In genomic region chr1:235127774-235128452, GRCh38 we compare ENCODE assay signal across 8 cellular contexts. TPM values are rescaled to one million over a fixed set of nuclear protein-coding genes. Genes with fewer than 3 reads are reported as not detected.
DNase-seq lines count a peak whose midpoint lies in the region; ATAC-seq and TF ChIP-seq lines count a peak whose summit lies in the region.

No MANE protein-coding gene starts in this region.

- peak overlapping the region; percentile 98 for H3K4me3 Mint-ChIP-seq in activated CD4-positive, alpha-beta T cell treated with anti-CD3 and anti-CD28 coated beads, Interleukin-2, amount 10 ng/mL, durations not matched to agents 24 days and 14 days

- peaks cover 32% of the 10 kb centered on the region for H3K4me1 Mint-ChIP-seq in activated CD4-positive, alpha-beta T cell treated with anti-CD3 and anti-CD28 coated beads, Interleukin-2, amount 10 ng/mL, durations not matched to agents 24 days and 14 days

- intact Hi-C loops in activated CD4-positive, alpha-beta T cell treated with anti-CD3 and anti-CD28 coated beads, Interleukin-2, amount 10 ng/mL, durations not matched to agents 24 days and 14 days (cut with micrococcal nuclease) = loop anchor here (1.0 to 5.0 kb wide), 3 partner anchors 33 to 526 kb away; partner anchors contain the start of genes ARID4B, GGPS1 and RBM34

- H3K27ac Mint-ChIP-seq in activated CD4-positive, alpha-beta T cell treated with anti-CD3 and anti-CD28 coated beads, Interleukin-2, amount 10 ng/mL, durations not matched to agents 24 days and 14 days = peak overlapping the region; percentile 99

- H3K27me3 ChIP-seq in right atrium auricular region (no peaks in the 10 kb centered on the region), skeletal muscle satellite cell (ENCODE audit: control insufficient read depth, insufficient read depth, low read length) (no peaks in the 10 kb centered on the region)

- H3K36me3 Mint-ChIP-seq in activated CD4-positive, alpha-beta T cell treated with anti-CD3 and anti-CD28 coated beads, Interleukin-2, amount 10 ng/mL, durations not matched to agents 24 days and 14 days (ENCODE audit: low read depth) = peaks cover 58% of the 10 kb centered on the region

- H3K36me3 ChIP-seq in right atrium auricular region (peaks cover 15% of the 10 kb centered on the region), skeletal muscle satellite cell (ENCODE audit: insufficient read depth, low read length) (peaks cover 9% of the 10 kb centered on the region)

- no peaks in the 10 kb centered on the region for H3K9me3 Mint-ChIP-seq in activated CD4-positive, alpha-beta T cell treated with anti-CD3 and anti-CD28 coated beads, Interleukin-2, amount 10 ng/mL, durations not matched to agents 24 days and 14 days

- H3K9me3 ChIP-seq in right atrium auricular region (no peaks in the 10 kb centered on the region), skeletal muscle satellite cell (replicated peaks; ENCODE audit: low read length) (no peaks in the 10 kb centered on the region)

- peak overlapping the region; percentile 93 to 94 for H3K4me3 ChIP-seq in right atrium auricular region
- H3K4me3 ChIP-seq in skeletal muscle satellite cell (ENCODE audit: low read length) = peak overlapping the region; percentile 95

- H3K4me1 ChIP-seq in right atrium auricular region = peaks cover 0 to 30% of the 10 kb centered on the region in 2 donors
- peaks cover 5% of the 10 kb centered on the region for H3K4me1 ChIP-seq in skeletal muscle satellite cell (ENCODE audit: control insufficient read depth, insufficient read depth, low read length)

- H3K27me3 Mint-ChIP-seq in activated CD4-positive, alpha-beta T cell treated with anti-CD3 and anti-CD28 coated beads, Interleukin-2, amount 10 ng/mL, durations not matched to agents 24 days and 14 days = peaks cover 2% of the 10 kb centered on the region

- H3K27ac ChIP-seq in right atrium auricular region = peak overlapping the region; percentile 92 to 94

- peak overlapping the region; percentile 81 for H3K4me2 ChIP-seq in skeletal muscle satellite cell (ENCODE audit: low read length)

- TF ChIP-seq CTCF in right atrium auricular region (IDR thresholded peaks at IDR 0.05) = no peak

- no peak for ATAC-seq in GM18858 (IDR thresholded peaks at IDR 0.05; ENCODE audit: unreplicated experiment)

- DNase-seq in activated CD4-positive, alpha-beta T cell treated with anti-CD3 and anti-CD28 coated beads, Interleukin-2, amount 10 ng/mL, durations not matched to agents 24 days and 14 days = peak; percentile 75
- no peak for DNase-seq in activated CD4-positive, alpha-beta T cell treated with anti-CD3 and anti-CD28 coated beads for 4 hours
- peak; percentile 16 for DNase-seq in activated naive CD4-positive, alpha-beta T cell treated with anti-CD3 and anti-CD28 coated beads, Interleukin-2, amount 50 U/mL, for 16 hours
- DNase-seq in right atrium auricular region (ENCODE audit: low spot score) (no peak), DMS79 treated with DMSO at 0.1 percent for 48 hours (lab: John Stamatoyannopoulos, UW) (no peak), UCSD-AML1 (lab: John Stamatoyannopoulos, UW; ENCODE audit: unreplicated experiment) (no peak)

- H3K9ac ChIP-seq in skeletal muscle satellite cell (ENCODE audit: low read depth, low read length) = peak overlapping the region; percentile 99

RNA-seq across cellular contexts. Expression of gene TOMM20, which starts 0.7 kb away (rescaled TPM):
- 119 and 140 TPM in 2 replicates for total RNA-seq in activated CD4-positive, alpha-beta T cell treated with anti-CD3 and anti-CD28 coated beads, Interleukin-2, amount 10 ng/mL, durations not matched to agents 24 days and 14 days
- total RNA-seq in right atrium auricular region = 10 to 100 TPM; 70.2 to 83.5 TPM
- 90.2 and 104 TPM in 2 replicates for total RNA-seq in skeletal muscle satellite cell (2012; rRNA removed)

RNA-seq across cellular contexts. Expression of gene RBM34, which starts 33.1 kb away (rescaled TPM):
- 123 and 135 TPM in 2 replicates for total RNA-seq in activated CD4-positive, alpha-beta T cell treated with anti-CD3 and anti-CD28 coated beads, Interleukin-2, amount 10 ng/mL, durations not matched to agents 24 days and 14 days
- 10 to 100 TPM; 33.5 to 43.7 TPM for total RNA-seq in right atrium auricular region
- total RNA-seq in skeletal muscle satellite cell (2012; rRNA removed) = 45.6 and 53.5 TPM in 2 replicates

Comparison
In these comparisons a context has a peak if more than half of its experiments do, and no peak if none do; other contexts are left out.
1. DNase-seq: peak in activated CD4-positive, alpha-beta T cell treated with anti-CD3 and anti-CD28 coated beads, Interleukin-2, amount 10 ng/mL, durations not matched to agents 24 days and 14 days (single experiment) and activated naive CD4-positive, alpha-beta T cell treated with anti-CD3 and anti-CD28 coated beads, Interleukin-2, amount 50 U/mL, for 16 hours (single experiment); none in activated CD4-positive, alpha-beta T cell treated with anti-CD3 and anti-CD28 coated beads for 4 hours (0 of 2), right atrium auricular region (single experiment), DMS79 treated with DMSO at 0.1 percent for 48 hours (single experiment) and UCSD-AML1 (single experiment).